9 cellular contexts compared by ENCODE assay signal in genomic region chrX:53239474-53239873, GRCh38. TPM values are rescaled to one million over a fixed set of nuclear protein-coding genes. Genes with fewer than 3 reads are reported as not detected.
DNase-seq lines count a peak whose midpoint lies in the region; ATAC-seq, FAIRE-seq and TF ChIP-seq lines count a peak whose summit lies in the region.
"Had no signal": no experiment of that assay in that cellular context is flagged by ENCODE, and none has a peak within 500 bp of the region (broad histone marks: within the 10 kb centered on the region; RNA-seq: fewer than 3 reads in every experiment).

No MANE protein-coding gene starts in this region.

- H3K27ac ChIP-seq in Karpas-422 (ENCODE audit: low read length): no peak overlapping the region
- H3K27ac ChIP-seq in neural progenitor cell: no peak overlapping the region
- no peak overlapping the region for H3K27ac ChIP-seq in psoas muscle
- no peak overlapping the region for H3K27ac ChIP-seq in lower lobe of right lung

- ATAC-seq in psoas muscle: no peak
- no peak for ATAC-seq in HG02678 (IDR thresholded peaks at IDR 0.05; ENCODE audit: unreplicated experiment)
- ATAC-seq in lower lobe of right lung: no peak

- intact Hi-C loops in psoas muscle (cut with DNase I) (no loop called here), lower lobe of right lung (cut with DNase I) (no loop called here)

- no peak overlapping the region for H3K4me3 ChIP-seq in GM12865 (ENCODE audit: low read depth, low read length)
- H3K4me3 ChIP-seq in Karpas-422 (ENCODE audit: low read length): no peak overlapping the region
- H3K4me3 ChIP-seq in neural progenitor cell: no peak overlapping the region
- H3K4me3 ChIP-seq in psoas muscle: no peak overlapping the region
- no peak overlapping the region for H3K4me3 ChIP-seq in lower lobe of right lung

- DNase-seq in GM12865 (ENCODE audit: low read depth) (peak; percentile 9), Karpas-422 (peak; percentile 76), neural progenitor cell (ENCODE audit: low spot score) (no peak), psoas muscle (no peak), frontal cortex (ENCODE audit: low spot score in 2 of 2) (no peak), lower lobe of right lung (no peak)
- DNase-seq in activated CD8-positive, alpha-beta memory T cell treated with anti-CD3 and anti-CD28 coated beads for 48 hours (ENCODE audit: low read depth in 2 of 3, low spot score in 2 of 3): peak in 2 of 3 experiments; percentile 40 to 42

- H3K9ac ChIP-seq in Karpas-422 (ENCODE audit: low read length) (no peak overlapping the region), neural progenitor cell (no peak overlapping the region)

- H3F3A ChIP-seq in neural progenitor cell (ENCODE audit: low read depth): no peaks in the 10 kb centered on the region

- H3K79me2 ChIP-seq in Karpas-422 (ENCODE audit: low read length): no peaks in the 10 kb centered on the region
- H3K79me2 ChIP-seq in neural progenitor cell (ENCODE audit: low read depth): no peaks in the 10 kb centered on the region

- no peak overlapping the region for H3K27ac Mint-ChIP-seq in neural progenitor cell

- H3K27me3 ChIP-seq in Karpas-422 (ENCODE audit: low read length): no peaks in the 10 kb centered on the region
- no peaks in the 10 kb centered on the region for H3K27me3 ChIP-seq in neural progenitor cell
- peaks cover 0 to 9% (median 0%) of the 10 kb centered on the region in 3 donors for H3K27me3 ChIP-seq in psoas muscle (ENCODE audit: insufficient read depth in 3 of 3, low read length in 2 of 3)
- no peaks in the 10 kb centered on the region for H3K27me3 ChIP-seq in lower lobe of right lung (ENCODE audit: low read depth)

- FAIRE-seq in frontal cortex (lab: Jason Lieb, UNC): no peak
- FAIRE-seq: GM18507 had no signal

- H3K4me2 ChIP-seq in Karpas-422 (ENCODE audit: low read depth, low read length, poor library complexity, severe bottlenecking) (no peak overlapping the region), neural progenitor cell (no peak overlapping the region)

- H3K36me3 ChIP-seq in Karpas-422 (ENCODE audit: insufficient read depth, low read length) (no peaks in the 10 kb centered on the region), neural progenitor cell (no peaks in the 10 kb centered on the region), psoas muscle (ENCODE audit: insufficient read depth in 1 of 2, low read depth in 1 of 2) (peaks cover 0 to 11% of the 10 kb centered on the region in 2 donors), lower lobe of right lung (peaks cover 49% of the 10 kb centered on the region)

- WGBS in psoas muscle, 3 donors: 76 to 94% (median 77%) methylated on average over 6 of the region's 6 CpGs

- H3K9me3 ChIP-seq in Karpas-422 (ENCODE audit: low read length) (no peaks in the 10 kb centered on the region), neural progenitor cell (ENCODE audit: low read depth) (no peaks in the 10 kb centered on the region), psoas muscle (no peaks in the 10 kb centered on the region), lower lobe of right lung (no peaks in the 10 kb centered on the region)

- H3K27me3 Mint-ChIP-seq in neural progenitor cell (ENCODE audit: insufficient read depth, low read depth): peaks cover 6% of the 10 kb centered on the region

- no peaks in the 10 kb centered on the region for H3K4me1 Mint-ChIP-seq in neural progenitor cell

- no peak overlapping the region for H3K4me3 Mint-ChIP-seq in neural progenitor cell

- H3K36me3 Mint-ChIP-seq in neural progenitor cell: no peaks in the 10 kb centered on the region

- H2AFZ ChIP-seq in Karpas-422 (ENCODE audit: low read length) (peak overlapping the region; percentile 58; the same call in 1 of the 2 replicates), neural progenitor cell (replicated peaks) (no peak overlapping the region)

- H3K4me1 ChIP-seq in Karpas-422 (ENCODE audit: low read length) (no peaks in the 10 kb centered on the region), neural progenitor cell (no peaks in the 10 kb centered on the region), psoas muscle (no peaks in the 10 kb centered on the region), lower lobe of right lung (no peaks in the 10 kb centered on the region)

- H3K9me3 Mint-ChIP-seq in neural progenitor cell: no peaks in the 10 kb centered on the region

- no peaks in the 10 kb centered on the region for H4K20me1 ChIP-seq in Karpas-422 (ENCODE audit: insufficient read depth, low read depth, low read length)
- H4K20me1 ChIP-seq in neural progenitor cell (ENCODE audit: low read depth): no peaks in the 10 kb centered on the region

- no peaks in the 10 kb centered on the region for H3K9me2 ChIP-seq in Karpas-422 (replicated peaks; ENCODE audit: insufficient read depth, low read length)

- TF ChIP-seq CTCF in GM12865 (IDR thresholded peaks at IDR 0.05; ENCODE audit: insufficient read depth, low read depth, low read length, missing control alignments): no peak
- peak; percentile 8 for TF ChIP-seq CTCF in neural progenitor cell (IDR thresholded peaks at IDR 0.05)
- TF ChIP-seq CTCF in psoas muscle (IDR thresholded peaks at IDR 0.05): no peak
- TF ChIP-seq CTCF in lower lobe of right lung (IDR thresholded peaks at IDR 0.05): no peak

RNA-seq across cellular contexts. Expression of gene KDM5C, which starts 14.5 kb away (rescaled TPM):
- 52.9 and 104 TPM in 2 replicates for total RNA-seq in Karpas-422 (2014; rRNA removed; shearing (Covaris generic); ENCODE audit: low replicate concordance)
- 118 and 223 TPM in 2 replicates for total RNA-seq in neural progenitor cell (ENCODE audit: low replicate concordance)
- 100 to 1,000 TPM in 2 of 4 donors, 10 to 100 TPM in 2; 62.2 to 119 (median 96.0) TPM for total RNA-seq in psoas muscle
- polyA plus RNA-seq in psoas muscle: 10 to 100 TPM; 22.4 to 52.9 (median 36.1) TPM
- total RNA-seq in frontal cortex: 62.4 TPM
- 67.5 TPM for total RNA-seq in lower lobe of right lung

RNA-seq across cellular contexts. Expression of gene IQSEC2, which starts 41.9 kb away (rescaled TPM):
- total RNA-seq in Karpas-422 (2014; rRNA removed; shearing (Covaris generic); ENCODE audit: low replicate concordance): 0.07 TPM in 1 of 2 replicates, not detected in the other
- 3.5 and 8.3 TPM in 2 replicates for total RNA-seq in neural progenitor cell (ENCODE audit: low replicate concordance)
- 10 to 100 TPM; 38.8 to 63.8 (median 47.5) TPM for total RNA-seq in psoas muscle
- polyA plus RNA-seq in psoas muscle: 10 to 100 TPM in 2 of 3 donors, 1 to 10 TPM in 1; 8.2 to 41.5 (median 32.3) TPM
- total RNA-seq in frontal cortex: 9.8 TPM
- 24.0 TPM for total RNA-seq in lower lobe of right lung

Comparison
In these comparisons a context has a peak if more than half of its experiments do, and no peak if none do; other contexts are left out.
1. DNase-seq: peak in GM12865 (single experiment), Karpas-422 (single experiment) and activated CD8-positive, alpha-beta memory T cell treated with anti-CD3 and anti-CD28 coated beads for 48 hours (2 of 3); none in neural progenitor cell (single experiment), psoas muscle (0 of 2), frontal cortex (0 of 2) and lower lobe of right lung (single experiment).